In the genomic region with DNA sequence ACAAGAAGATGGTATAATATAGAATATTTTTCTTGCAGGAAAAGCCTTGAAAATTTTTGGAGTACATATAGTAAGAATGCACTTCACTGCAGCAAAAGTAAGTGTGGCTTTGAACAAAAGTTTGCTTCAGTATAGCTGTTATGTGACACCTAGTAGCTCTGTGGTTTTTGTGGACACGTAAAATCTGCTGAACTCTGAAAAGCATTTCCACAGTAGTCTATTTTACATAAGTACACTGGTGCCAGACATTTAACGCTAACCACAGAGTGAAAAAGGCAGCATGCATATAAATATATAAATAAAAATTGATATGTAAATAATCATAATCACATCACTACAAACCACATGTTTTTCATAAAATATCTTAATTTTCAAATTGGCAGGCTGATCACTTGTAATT, we compare ENCODE assay signal across 11 cellular contexts. TPM values are rescaled to one million over a fixed set of nuclear protein-coding genes. Genes with fewer than 3 reads are reported as not detected.
DNase-seq lines count a peak whose midpoint lies in the region; ATAC-seq and TF ChIP-seq lines count a peak whose summit lies in the region.
"Had no signal": no experiment of that assay in that cellular context is flagged by ENCODE, and none has a peak within 500 bp of the region (broad histone marks: within the 10 kb centered on the region; RNA-seq: fewer than 3 reads in every experiment).

No MANE protein-coding gene starts in this region.

- no peak for TF ChIP-seq EP300 in gastroesophageal sphincter (IDR thresholded peaks at IDR 0.05)

- H3K27me3 ChIP-seq in uterus (no peaks in the 10 kb centered on the region), gastroesophageal sphincter (no peaks in the 10 kb centered on the region)
- H3K27me3 ChIP-seq: upper lobe of right lung had no signal

- DNase-seq in fibroblast of gingiva (ENCODE audit: low read depth): peak; percentile 13
- no peak for DNase-seq in NCI-H2196 treated with DMSO at 0.1 percent for 48 hours (lab: John Stamatoyannopoulos, UW; ENCODE audit: unreplicated experiment)
- no peak for DNase-seq in left ventricle myocardium superior
- no peak for DNase-seq in uterus
- DNase-seq: activated CD4-positive, CD25-positive, alpha-beta regulatory T cell treated with anti-CD3 and anti-CD28 coated beads, Interleukin-2, amount 50 U/mL, for 72 hours; caudate nucleus; upper lobe of right lung had no signal

- no peak for TF ChIP-seq CTCF in uterus (IDR thresholded peaks at IDR 0.05)
- no peak for TF ChIP-seq CTCF in gastroesophageal sphincter (IDR thresholded peaks at IDR 0.05)

- ATAC-seq in GM18909 (IDR thresholded peaks at IDR 0.05; ENCODE audit: poor library complexity, unreplicated experiment) (peak; percentile 98), GM21737 (IDR thresholded peaks at IDR 0.05; ENCODE audit: unreplicated experiment) (peak; percentile 97), HG03457 (IDR thresholded peaks at IDR 0.05; ENCODE audit: unreplicated experiment) (peak; percentile 97), left ventricle myocardium superior (no peak), gastroesophageal sphincter (no peak)
- ATAC-seq: upper lobe of right lung had no signal

- H3K4me3 ChIP-seq in uterus: no peak overlapping the region
- no peak overlapping the region for H3K4me3 ChIP-seq in gastroesophageal sphincter
- H3K4me3 ChIP-seq: upper lobe of right lung had no signal

- H3K27ac ChIP-seq in uterus (no peak overlapping the region), gastroesophageal sphincter (no peak overlapping the region)
- H3K27ac ChIP-seq: upper lobe of right lung had no signal

- H3K4me1 ChIP-seq in uterus: no peaks in the 10 kb centered on the region
- no peaks in the 10 kb centered on the region for H3K4me1 ChIP-seq in gastroesophageal sphincter
- H3K4me1 ChIP-seq: upper lobe of right lung had no signal

- H3K9me3 ChIP-seq in uterus: no peaks in the 10 kb centered on the region
- H3K9me3 ChIP-seq in gastroesophageal sphincter: no peaks in the 10 kb centered on the region
- H3K9me3 ChIP-seq: upper lobe of right lung had no signal

- TF ChIP-seq POLR2A in uterus (IDR thresholded peaks at IDR 0.05) (no peak), gastroesophageal sphincter (IDR thresholded peaks at IDR 0.05) (no peak)

- H3K36me3 ChIP-seq in uterus: no peaks in the 10 kb centered on the region
- H3K36me3 ChIP-seq in gastroesophageal sphincter: no peaks in the 10 kb centered on the region
- H3K36me3 ChIP-seq: upper lobe of right lung had no signal

- intact Hi-C loops in left ventricle myocardium superior (cut with micrococcal nuclease) (no loop called here), uterus (cut with DNase I; ENCODE audit: low total_unique reads) (no loop called here)

- 63 to 79% methylated on average over 2 of the region's 2 CpGs for WGBS in gastroesophageal sphincter (ENCODE audit: low coverage in 1 of 2), 2 donors

RNA-seq across cellular contexts. Expression of a gene that starts 39.8 kb away (rescaled TPM):
- total RNA-seq in left ventricle myocardium superior (44.1 TPM), uterus (100 to 1,000 TPM in 2 of 4 donors, 10 to 100 TPM in 2; 86.2 to 130 (median 96.8) TPM), gastroesophageal sphincter (10 to 100 TPM; 53.8 to 95.3 (median 67.8) TPM)

RNA-seq across cellular contexts. Expression of a gene that starts 40.0 kb away (rescaled TPM):
- total RNA-seq in left ventricle myocardium superior: 10.3 TPM
- total RNA-seq in uterus: 10 to 100 TPM; 16.1 to 49.1 (median 21.5) TPM
- 10 to 100 TPM; 12.0 to 25.4 (median 13.3) TPM for total RNA-seq in gastroesophageal sphincter

Comparison
In these comparisons a context has a peak if more than half of its experiments do, and no peak if none do; other contexts are left out.
1. ATAC-seq: peak in GM18909 (single experiment), GM21737 (single experiment) and HG03457 (single experiment); none in left ventricle myocardium superior (single experiment) and gastroesophageal sphincter (single experiment).